ENCODE assay signal across 6 cellular contexts in the genomic region with DNA sequence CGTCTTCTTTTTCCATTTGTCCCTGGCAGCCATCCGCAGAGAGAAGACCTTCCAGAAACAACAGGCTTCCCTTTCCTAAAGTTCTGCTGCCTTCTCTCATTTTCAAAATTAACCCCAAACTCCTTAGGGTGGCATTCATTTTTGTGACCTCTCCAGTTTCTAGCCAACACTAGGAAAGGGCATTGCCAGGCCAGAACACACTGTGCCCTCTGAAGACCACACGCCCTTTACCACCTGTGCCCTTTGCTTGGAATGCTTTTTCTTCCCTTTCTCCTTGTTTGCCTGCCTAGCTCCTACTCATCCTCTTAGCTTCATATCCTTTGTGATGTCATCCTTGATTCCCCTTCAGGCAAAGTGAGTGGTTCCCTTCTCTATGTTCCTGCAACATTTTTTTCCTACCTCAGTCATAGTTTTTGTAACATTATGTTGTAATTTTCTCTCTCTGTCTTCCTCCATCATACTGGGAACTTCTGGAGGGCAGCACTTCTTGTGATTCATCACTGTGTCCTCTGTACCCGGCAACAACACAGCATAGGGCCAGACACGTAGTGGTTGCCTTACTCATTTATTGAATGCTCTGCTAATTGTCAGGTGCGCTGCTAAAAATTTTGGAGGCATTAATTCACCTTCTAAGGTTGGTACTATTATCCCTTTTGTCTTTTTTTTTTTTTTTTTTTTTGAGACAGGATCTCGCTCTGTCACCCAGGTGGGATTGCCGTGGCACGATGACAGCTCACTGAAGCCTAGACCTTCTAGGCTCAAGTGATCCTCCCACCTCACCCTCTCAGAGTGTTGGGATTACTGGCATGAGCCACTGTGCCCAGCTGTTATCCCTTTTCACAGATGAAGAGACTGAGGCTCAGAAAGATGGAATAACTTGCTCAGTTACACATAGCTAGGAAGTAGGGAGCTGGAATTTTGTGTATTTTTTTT. TPM values are rescaled to one million over a fixed set of nuclear protein-coding genes. Genes with fewer than 3 reads are reported as not detected.
A peak's percentile ranks its signal among the peaks of the same experiment; 100 is the strongest.
DNase-seq lines count a peak whose midpoint lies in the region; TF ChIP-seq lines count a peak whose summit lies in the region.

No MANE protein-coding gene starts in this region.

- H3K27me3 ChIP-seq in Peyer's patch: no peaks in the 10 kb centered on the region
- no peaks in the 10 kb centered on the region for H3K27me3 ChIP-seq in hepatocyte
- no peaks in the 10 kb centered on the region for H3K27me3 ChIP-seq in vagina

- H3K27ac ChIP-seq in Peyer's patch: peak overlapping the region; percentile 93 to 100 (median 98)
- H3K27ac ChIP-seq in hepatocyte: peak overlapping the region; percentile 96
- H3K27ac ChIP-seq in vagina: peak overlapping the region; percentile 91

- whole genome bisulfite sequencing in hepatocyte (ENCODE audit: low lambda C conversion rate, missing lambda C conversion rate): 68% methylated on average over 9 of the region's 9 CpGs

- H2AFZ ChIP-seq in hepatocyte: peak overlapping the region; percentile 3

- DNase-seq in AG09309 (ENCODE audit: low read depth): peak; percentile 65
- DNase-seq in Peyer's patch: peak in 1 of 3 donors; percentile 70
- DNase-seq in hepatocyte (ENCODE audit: low spot score): peak; percentile 56
- DNase-seq in vagina (ENCODE audit: extremely low spot score in 2 of 2): peak in 1 of 2 donors; percentile 82
- DNase-seq in NCI-H2227 treated with DMSO at 0.1 percent for 48 hours (lab: John Stamatoyannopoulos, UW): no peak
- DNase-seq in HT-29 (ENCODE audit: low spot score): no peak

- H3K9me2 ChIP-seq in hepatocyte (replicated peaks; ENCODE audit: insufficient read depth): no peaks in the 10 kb centered on the region

- H3K36me3 ChIP-seq in Peyer's patch (peaks cover 0 to 43% (median 0%) of the 10 kb centered on the region in 3 donors), hepatocyte (replicated peaks; ENCODE audit: insufficient read depth, low read depth) (no peaks in the 10 kb centered on the region), vagina (peaks cover 0 to 30% of the 10 kb centered on the region in 2 donors)

- H4K20me1 ChIP-seq in hepatocyte (ENCODE audit: insufficient read depth, poor library complexity, severe bottlenecking): no peaks in the 10 kb centered on the region

- peaks cover 29% of the 10 kb centered on the region for H3K79me2 ChIP-seq in hepatocyte

- TF ChIP-seq POLR2A in Peyer's patch (IDR thresholded peaks at IDR 0.05) (peak in 1 of 2 donors; percentile 31), vagina (IDR thresholded peaks at IDR 0.05) (no peak)

- H3K4me1 ChIP-seq in Peyer's patch (peaks cover 0 to 31% (median 0%) of the 10 kb centered on the region in 4 donors), hepatocyte (ENCODE audit: insufficient read depth) (peaks cover 10% of the 10 kb centered on the region), vagina (peaks cover 29% of the 10 kb centered on the region)

- H3K9me3 ChIP-seq in Peyer's patch (no peaks in the 10 kb centered on the region), hepatocyte (ENCODE audit: low read depth) (no peaks in the 10 kb centered on the region), vagina (no peaks in the 10 kb centered on the region)

- no peak for TF ChIP-seq CTCF in AG09309 (IDR thresholded peaks at IDR 0.05; ENCODE audit: control insufficient read depth, insufficient read depth, low read depth, low read length, missing control alignments)
- no peak for TF ChIP-seq CTCF in Peyer's patch (IDR thresholded peaks at IDR 0.05)
- TF ChIP-seq CTCF in hepatocyte (IDR thresholded peaks at IDR 0.05; ENCODE audit: poor library complexity): no peak
- no peak for TF ChIP-seq CTCF in vagina (IDR thresholded peaks at IDR 0.05)

- H3K4me3 ChIP-seq in AG09309 (ENCODE audit: control insufficient read depth, low read depth, low read length) (peak overlapping the region; percentile 65), Peyer's patch (peak overlapping the region; percentile 69 to 90 (median 85)), hepatocyte (peak overlapping the region; percentile 24), vagina (peak overlapping the region; percentile 66 to 77)

- peak overlapping the region; percentile 83 for H3K4me2 ChIP-seq in hepatocyte

- intact Hi-C loops in vagina (cut with DNase I): no loop called here

RNA-seq across cellular contexts. Expression of a gene that starts 1.0 kb away (rescaled TPM):
- 10 to 100 TPM; 41.5 to 89.4 (median 70.0) TPM for total RNA-seq in Peyer's patch
- 44.2 and 53.4 TPM in 2 replicates for total RNA-seq in hepatocyte
- polyA plus RNA-seq in hepatocyte: 33.9 and 34.8 TPM in 2 replicates
- 76.6 TPM for total RNA-seq in vagina
- 50.1 and 55.7 TPM in 2 replicates for total RNA-seq in HT-29 (2014; rRNA removed; shearing (Covaris generic))

RNA-seq across cellular contexts. Expression of a gene that starts 10.3 kb away (rescaled TPM):
- 10 to 100 TPM; 30.5 to 71.4 (median 41.8) TPM for total RNA-seq in Peyer's patch
- 27.3 and 30.9 TPM in 2 replicates for total RNA-seq in hepatocyte
- polyA plus RNA-seq in hepatocyte: 62.1 and 75.2 TPM in 2 replicates
- total RNA-seq in vagina: 48.9 TPM
- total RNA-seq in HT-29 (2014; rRNA removed; shearing (Covaris generic)): 53.2 and 56.3 TPM in 2 replicates

RNA-seq across cellular contexts. Expression of a gene that starts 17.0 kb away (rescaled TPM):
- 100 to 1,000 TPM in 3 of 4 donors, 10 to 100 TPM in 1; 27.2 to 666 (median 549) TPM for total RNA-seq in Peyer's patch
- total RNA-seq in hepatocyte: 155 and 192 TPM in 2 replicates
- 297 and 320 TPM in 2 replicates for polyA plus RNA-seq in hepatocyte
- total RNA-seq in vagina: 26.0 TPM
- 116 and 128 TPM in 2 replicates for total RNA-seq in HT-29 (2014; rRNA removed; shearing (Covaris generic))

RNA-seq across cellular contexts. Expression of a gene that starts 23.9 kb away (rescaled TPM):
- total RNA-seq in Peyer's patch (100 to 1,000 TPM in 2 of 4 donors, 10 to 100 TPM in 2; 20.6 to 207 (median 102) TPM), hepatocyte (105 and 128 TPM in 2 replicates), vagina (123 TPM)
- 195 and 228 TPM in 2 replicates for polyA plus RNA-seq in hepatocyte
- total RNA-seq in HT-29 (2014; rRNA removed; shearing (Covaris generic)): 72.3 and 74.4 TPM in 2 replicates

RNA-seq across cellular contexts. Expression of a gene that starts 29.7 kb away (rescaled TPM):
- total RNA-seq in Peyer's patch (10 to 100 TPM in 2 of 4 donors, 1 to 10 TPM in 2; 6.8 to 18.4 (median 12.0) TPM), hepatocyte (1.5 and 2.2 TPM in 2 replicates), vagina (2.0 TPM)
- 0.39 and 0.66 TPM in 2 replicates for polyA plus RNA-seq in hepatocyte
- 1.3 and 3.7 TPM in 2 replicates for total RNA-seq in HT-29 (2014; rRNA removed; shearing (Covaris generic))

Comparison
In these comparisons a context has a peak if more than half of its experiments do, and no peak if none do; other contexts are left out.
1. DNase-seq: peak in AG09309 (single experiment) and hepatocyte (single experiment); none in NCI-H2227 treated with DMSO at 0.1 percent for 48 hours (single experiment) and HT-29 (single experiment).
2. H3K4me3 ChIP-seq: peak in every context shown above with its lines; median percentile 85 in Peyer's patch; 72 in vagina; 65 in AG09309; 24 in hepatocyte.
3. Peak in every context shown above with its lines, with median percentiles within 50 percentile points of each other: H3K27ac ChIP-seq.